In genomic region chr7:71987200-71987767, GRCh38 we compare ENCODE assay signal across 2 cellular contexts.
A peak's percentile ranks its signal among the peaks of the same experiment; 100 is the strongest.
TF ChIP-seq lines count a peak whose summit lies in the region.

No MANE protein-coding gene starts in this region.

TF ChIP-seq in GM23338, 12 proteins besides CTCF, POLR2A, EP300 and RAD21 (continued from another document):
- TF ChIP-seq REST (IDR thresholded peaks at IDR 0.05; ENCODE audit: unreplicated experiment) (no peak), ZNF114 (CRISPR knock-in tag; IDR thresholded peaks at IDR 0.05) (no peak)

TF ChIP-seq in K562, 482 proteins besides CTCF, POLR2A, EP300 and RAD21 (continued from another document):
- TF ChIP-seq GMEB1 (CRISPR knock-in tag; IDR thresholded peaks at IDR 0.05) (no peak), CEBPB (tag; IDR thresholded peaks at IDR 0.05) (peak; percentile 72), TSHZ1 (CRISPR knock-in tag; IDR thresholded peaks at IDR 0.05) (no peak), KLF16 (IDR thresholded peaks at IDR 0.05) (no peak), ZNF174 (CRISPR knock-in tag; IDR thresholded peaks at IDR 0.05) (no peak)
